Comparison of ENCODE assay signal across 1 cellular context in the genomic region with DNA sequence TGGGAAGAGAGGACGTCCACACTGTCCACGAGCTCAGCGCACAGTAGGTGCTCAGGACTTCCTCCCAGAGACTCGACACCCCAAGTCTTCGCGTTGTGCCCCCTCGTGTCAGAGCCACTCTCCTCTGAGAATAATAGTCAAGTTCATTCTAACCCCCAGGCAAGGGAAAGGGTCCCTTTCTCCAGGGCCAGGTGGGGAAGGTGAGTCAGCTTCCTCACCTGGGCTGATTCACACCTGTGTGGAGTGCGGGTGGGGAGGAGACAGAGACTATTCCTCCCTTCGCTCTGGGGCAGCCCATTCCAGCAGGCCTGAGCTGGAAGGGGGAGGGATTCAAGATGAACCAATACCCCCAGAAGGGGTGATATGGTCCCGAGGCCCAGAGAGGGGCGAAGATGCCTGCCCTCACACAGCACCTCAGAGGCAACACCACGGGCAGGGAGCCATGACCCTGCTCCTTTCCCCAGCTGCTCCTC.
TF ChIP-seq lines count a peak whose summit lies in the region.

No MANE protein-coding gene starts in this region.

TF ChIP-seq in liver, 16 proteins besides CTCF, POLR2A, EP300 and RAD21 (continued from another document):
- TF ChIP-seq, protein P1, sequence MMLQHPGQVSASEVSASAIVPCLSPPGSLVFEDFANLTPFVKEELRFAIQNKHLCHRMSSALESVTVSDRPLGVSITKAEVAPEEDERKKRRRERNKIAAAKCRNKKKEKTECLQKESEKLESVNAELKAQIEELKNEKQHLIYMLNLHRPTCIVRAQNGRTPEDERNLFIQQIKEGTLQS (IDR thresholded peaks at IDR 0.05): no peak
- TF ChIP-seq RXRA (IDR thresholded peaks at IDR 0.05): no peak
- no peak for TF ChIP-seq FOXA1 (IDR thresholded peaks at IDR 0.05)
- TF ChIP-seq SP1 (IDR thresholded peaks at IDR 0.05): no peak
- TF ChIP-seq, protein P2, sequence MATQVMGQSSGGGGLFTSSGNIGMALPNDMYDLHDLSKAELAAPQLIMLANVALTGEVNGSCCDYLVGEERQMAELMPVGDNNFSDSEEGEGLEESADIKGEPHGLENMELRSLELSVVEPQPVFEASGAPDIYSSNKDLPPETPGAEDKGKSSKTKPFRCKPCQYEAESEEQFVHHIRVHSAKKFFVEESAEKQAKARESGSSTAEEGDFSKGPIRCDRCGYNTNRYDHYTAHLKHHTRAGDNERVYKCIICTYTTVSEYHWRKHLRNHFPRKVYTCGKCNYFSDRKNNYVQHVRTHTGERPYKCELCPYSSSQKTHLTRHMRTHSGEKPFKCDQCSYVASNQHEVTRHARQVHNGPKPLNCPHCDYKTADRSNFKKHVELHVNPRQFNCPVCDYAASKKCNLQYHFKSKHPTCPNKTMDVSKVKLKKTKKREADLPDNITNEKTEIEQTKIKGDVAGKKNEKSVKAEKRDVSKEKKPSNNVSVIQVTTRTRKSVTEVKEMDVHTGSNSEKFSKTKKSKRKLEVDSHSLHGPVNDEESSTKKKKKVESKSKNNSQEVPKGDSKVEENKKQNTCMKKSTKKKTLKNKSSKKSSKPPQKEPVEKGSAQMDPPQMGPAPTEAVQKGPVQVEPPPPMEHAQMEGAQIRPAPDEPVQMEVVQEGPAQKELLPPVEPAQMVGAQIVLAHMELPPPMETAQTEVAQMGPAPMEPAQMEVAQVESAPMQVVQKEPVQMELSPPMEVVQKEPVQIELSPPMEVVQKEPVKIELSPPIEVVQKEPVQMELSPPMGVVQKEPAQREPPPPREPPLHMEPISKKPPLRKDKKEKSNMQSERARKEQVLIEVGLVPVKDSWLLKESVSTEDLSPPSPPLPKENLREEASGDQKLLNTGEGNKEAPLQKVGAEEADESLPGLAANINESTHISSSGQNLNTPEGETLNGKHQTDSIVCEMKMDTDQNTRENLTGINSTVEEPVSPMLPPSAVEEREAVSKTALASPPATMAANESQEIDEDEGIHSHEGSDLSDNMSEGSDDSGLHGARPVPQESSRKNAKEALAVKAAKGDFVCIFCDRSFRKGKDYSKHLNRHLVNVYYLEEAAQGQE (IDR thresholded peaks at IDR 0.05): no peak
- no peak for TF ChIP-seq HNF4G (IDR thresholded peaks at IDR 0.05)
- no peak for TF ChIP-seq NR2F2 (IDR thresholded peaks at IDR 0.05)
- no peak for TF ChIP-seq EGR1 (IDR thresholded peaks at IDR 0.05; ENCODE audit: low read depth in 2 of 2)
- TF ChIP-seq, protein P3, sequence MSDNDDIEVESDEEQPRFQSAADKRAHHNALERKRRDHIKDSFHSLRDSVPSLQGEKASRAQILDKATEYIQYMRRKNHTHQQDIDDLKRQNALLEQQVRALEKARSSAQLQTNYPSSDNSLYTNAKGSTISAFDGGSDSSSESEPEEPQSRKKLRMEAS (IDR thresholded peaks at IDR 0.05): no peak
- TF ChIP-seq FOXA2 (IDR thresholded peaks at IDR 0.05): no peak
